In genomic region chr14:33902363-33902762, GRCh38 we compare ENCODE assay signal across 10 cellular contexts. TPM values are rescaled to one million over a fixed set of nuclear protein-coding genes. Genes with fewer than 3 reads are reported as not detected.
"Had no signal": no experiment of that assay in that cellular context is flagged by ENCODE, and none has a peak within 500 bp of the region (broad histone marks: within the 10 kb centered on the region; RNA-seq: fewer than 3 reads in every experiment).

No MANE protein-coding gene starts in this region.

- H3K4me3 Mint-ChIP-seq: HFFc6 had no signal

- H3K4me1 ChIP-seq: HAP-1 had no signal

- H2AFZ ChIP-seq: GM23248 had no signal

- ATAC-seq: HCT116 had no signal

- H3K36me3 ChIP-seq: HAP-1 had no signal

- H3K9me3 ChIP-seq: HAP-1 had no signal

- H3K4me3 ChIP-seq: GM23248, HAP-1, K562 had no signal

- H3K9ac ChIP-seq: GM23248 had no signal

- H3K27ac ChIP-seq: GM23248, HL-60 had no signal

- H3K27ac Mint-ChIP-seq: HFFc6 had no signal

- DNase-seq: GM23248, GOT3, H7, HFFc6, IMR-90 had no signal

RNA-seq across cellular contexts. Expression of gene EGLN3, which starts 48.5 kb away (rescaled TPM):
- total RNA-seq: HT1080 had no signal
